Comparison of ENCODE assay signal across 1 cellular context in the genomic region with DNA sequence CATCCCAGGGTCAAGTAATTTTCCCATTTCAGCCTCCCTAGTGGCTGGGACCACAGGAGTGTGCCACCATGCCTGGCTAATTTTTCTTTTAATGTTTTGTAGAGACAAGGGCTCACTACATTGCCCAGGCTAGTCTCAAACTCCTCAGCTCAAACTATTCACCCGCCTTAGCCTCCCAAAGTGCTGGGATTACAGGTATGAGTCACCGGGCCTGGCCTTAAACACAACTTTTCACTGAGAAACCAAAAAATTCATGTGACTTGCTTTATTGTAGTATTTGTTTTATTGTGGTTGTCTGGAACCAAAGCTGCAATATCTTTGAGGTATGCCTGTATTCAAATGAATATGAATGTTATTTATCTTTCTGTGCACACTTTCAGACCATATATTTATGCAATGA.
TF ChIP-seq lines count a peak whose summit lies in the region.

No MANE protein-coding gene starts in this region.

TF ChIP-seq in K562, 482 proteins besides CTCF, POLR2A, EP300 and RAD21 (continued from another document):
- TF ChIP-seq ZNF780A (CRISPR knock-in tag; IDR thresholded peaks at IDR 0.05): no peak
- no peak for TF ChIP-seq ZBTB17 (CRISPR knock-in tag; IDR thresholded peaks at IDR 0.05)
- TF ChIP-seq SRSF9 (IDR thresholded peaks at IDR 0.05; ENCODE audit: borderline replicate concordance, low read depth, low read length): no peak
